ENCODE assay signal across 17 cellular contexts in genomic region chr9:130117376-130117775, GRCh38. TPM values are rescaled to one million over a fixed set of nuclear protein-coding genes. Genes with fewer than 3 reads are reported as not detected.
DNase-seq lines count a peak whose midpoint lies in the region; ATAC-seq and TF ChIP-seq lines count a peak whose summit lies in the region.
"Had no signal": no experiment of that assay in that cellular context is flagged by ENCODE, and none has a peak within 500 bp of the region (broad histone marks: within the 10 kb centered on the region; RNA-seq: fewer than 3 reads in every experiment).

No MANE protein-coding gene starts in this region.

- peaks cover 2% of the 10 kb centered on the region for H3K27me3 Mint-ChIP-seq in HFFc6 (ENCODE audit: insufficient read depth)
- H3K27me3 Mint-ChIP-seq: effector memory CD8-positive, alpha-beta T cell had no signal

- peaks cover 30% of the 10 kb centered on the region; the same call in 1 of the 2 replicates for H3K36me3 Mint-ChIP-seq in HFFc6 (ENCODE audit: low read depth)

- H3K4me3 ChIP-seq in mesodermal cell (ENCODE audit: extremely low read depth, insufficient read depth, low read length, poor library complexity, severe bottlenecking) = no peak overlapping the region
- no peak overlapping the region for H3K4me3 ChIP-seq in skin epidermis
- H3K4me3 ChIP-seq: GM12878 had no signal

- no peaks in the 10 kb centered on the region for H3K9me3 Mint-ChIP-seq in HFFc6
- H3K9me3 Mint-ChIP-seq: activated naive CD4-positive, alpha-beta T cell treated with anti-CD3 and anti-CD28 coated beads, Interleukin-2, amount 50 U/mL, for 72 hours; effector memory CD8-positive, alpha-beta T cell had no signal

- no peak for ATAC-seq in GM19397 (IDR thresholded peaks at IDR 0.05; ENCODE audit: unreplicated experiment)
- no peak for ATAC-seq in GM21381 (IDR thresholded peaks at IDR 0.05; ENCODE audit: unreplicated experiment)
- ATAC-seq: activated naive CD4-positive, alpha-beta T cell treated with anti-CD3 and anti-CD28 coated beads, Interleukin-2, amount 50 U/mL, for 72 hours; effector memory CD8-positive, alpha-beta T cell; GM12878 had no signal

- H3K4me3 Mint-ChIP-seq in HFFc6 = no peak overlapping the region; the same call in 1 of the 2 replicates
- H3K4me3 Mint-ChIP-seq: effector memory CD8-positive, alpha-beta T cell had no signal

- peak overlapping the region; percentile 96 for H3K27ac Mint-ChIP-seq in HFFc6
- H3K27ac Mint-ChIP-seq: activated naive CD4-positive, alpha-beta T cell treated with anti-CD3 and anti-CD28 coated beads, Interleukin-2, amount 50 U/mL, for 72 hours; effector memory CD8-positive, alpha-beta T cell had no signal

- no peak for DNase-seq in HFFc6
- DNase-seq in GF-D8 (lab: John Stamatoyannopoulos, UW) = no peak
- DNase-seq in GM10266 (ENCODE audit: extremely low spot score) = no peak
- DNase-seq: activated CD4-positive, alpha-beta T cell treated with anti-CD3 and anti-CD28 coated beads for 1 hour; Caco-2; effector memory CD8-positive, alpha-beta T cell; left ventricle myocardium superior; NCI-H1092 treated with DMSO at 0.1 percent for 48 hours; NCI-H2171 treated with DMSO at 0.1 percent for 48 hours; stimulated activated naive CD4-positive, alpha-beta T cell treated with Interleukin-2 at 50 U/mL for 16 hours had no signal

- WGBS in mesodermal cell (ENCODE audit: insufficient coverage in 2 of 2), 2 experiments = 84 to 88% methylated on average over 7 of the region's 9 CpGs

- H3K36me3 ChIP-seq in mesodermal cell (ENCODE audit: control insufficient read depth, insufficient read depth, low read length) = peaks cover 50% of the 10 kb centered on the region

- peak overlapping the region; percentile 14 for H3K27ac ChIP-seq in angular gyrus (ENCODE audit: low read depth, low read length)
- peak overlapping the region; percentile 79 for H3K27ac ChIP-seq in mesodermal cell (ENCODE audit: low read depth, low read length, severe bottlenecking)
- H3K27ac ChIP-seq in skin epidermis = peak overlapping the region in 11 of 21 experiments; percentile 1 to 70 (median 47)

- peaks cover 31% of the 10 kb centered on the region for H3K4me1 Mint-ChIP-seq in HFFc6 (ENCODE audit: low read depth)

- H3K9me3 ChIP-seq in mesodermal cell (ENCODE audit: control insufficient read depth, low read length) = no peaks in the 10 kb centered on the region
- H3K9me3 ChIP-seq: Caco-2 had no signal

- no peak for TF ChIP-seq CTCF in HFFc6 (IDR thresholded peaks at IDR 0.05)
- TF ChIP-seq CTCF in GM10266 (IDR thresholded peaks at IDR 0.05; ENCODE audit: control insufficient read depth, insufficient read depth, low read depth, missing control alignments) = no peak

- H3K4me1 ChIP-seq in mesodermal cell (ENCODE audit: control insufficient read depth, insufficient read depth, low read length, poor library complexity, severe bottlenecking) = peaks cover 36% of the 10 kb centered on the region
- H3K4me1 ChIP-seq: Caco-2 had no signal

RNA-seq across cellular contexts. Expression of gene NCS1, which starts 54.8 kb away (rescaled TPM):
- total RNA-seq in HFFc6 (2021; fragmentation: NEBNext Ultra II Directional; extraction: Animal tissue kit (Norgen Biotek cat#: 25700)) = 100 to 1,000 TPM in 4 of 6 experiments, 10 to 100 TPM in 2; 96.5 to 108 (median 104) TPM
- 36.6 TPM for polyA plus RNA-seq in mesodermal cell (2013, experiment 1 of 2)
- polyA plus RNA-seq in mesodermal cell (2013, experiment 2 of 2) = 33.8 TPM

Comparison
In these comparisons a context has a peak if more than half of its experiments do, and no peak if none do; other contexts are left out.
1. H3K27ac ChIP-seq: peak in every context shown above with its lines; median percentile 79 in mesodermal cell; 47 in skin epidermis; 14 in angular gyrus.